22 cellular contexts compared by ENCODE assay signal in the genomic region with DNA sequence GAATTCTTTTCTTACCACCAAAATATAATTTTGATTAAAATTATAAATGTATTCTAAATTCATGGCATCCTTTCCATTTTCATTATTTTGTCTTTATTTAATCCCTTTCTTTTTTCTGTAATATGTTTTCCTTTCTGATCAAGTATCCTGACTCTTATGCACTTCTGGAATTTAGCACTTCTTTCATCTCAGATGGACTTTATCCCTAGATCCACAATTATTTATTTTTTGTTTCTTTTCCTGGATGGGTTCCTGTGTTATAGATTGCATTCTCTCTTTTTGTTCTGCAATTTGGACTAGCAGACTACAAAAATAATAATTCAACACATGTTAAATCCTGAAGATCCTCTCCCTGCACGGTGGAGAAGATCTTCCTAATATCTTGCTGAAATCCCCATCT.
DNase-seq lines count a peak whose midpoint lies in the region; ATAC-seq, FAIRE-seq and TF ChIP-seq lines count a peak whose summit lies in the region.
"Had no signal": no experiment of that assay in that cellular context is flagged by ENCODE, and none has a peak within 500 bp of the region (broad histone marks: within the 10 kb centered on the region; RNA-seq: fewer than 3 reads in every experiment).

No MANE protein-coding gene starts in this region.

- in situ Hi-C loops in HepG2 (cut with HindIII; ENCODE audit: extremely low pct_ligation_motif_present, low pct_unique_long_range_greater_than_20kb) = loop anchor here (10.0 to 25.0 kb wide), 2 partner anchors 602 to 1385 kb away; partner anchors contain the start of gene MEIS2
- in situ Hi-C loops in K562 (cut with MboI) = loop anchor here (25.0 kb wide), 1 partner anchor 1385 kb away; no protein-coding TSS in a partner anchor

- H3K27me3 ChIP-seq in liver (ENCODE audit: control insufficient read depth in 4 of 4, insufficient read depth in 4 of 4, low read length in 3 of 4) (no peaks in the 10 kb centered on the region), HepG2 (ENCODE audit: control insufficient read depth in 1 of 2, insufficient read depth in 2 of 2, low read length in 2 of 2) (peaks cover 0 to 43% of the 10 kb centered on the region in 2 experiments; a peak in 3 of 5 replicates), K562 (ENCODE audit: control insufficient read depth in 2 of 2, insufficient read depth in 2 of 2, low read length in 2 of 2) (no peaks in the 10 kb centered on the region), hepatocyte (no peaks in the 10 kb centered on the region)
- H3K27me3 ChIP-seq: BLaER1 treated with 17β-estradiol and CSF1 and Interleukin-3, amounts not matched to agents 10 nM and 100 nM had no signal

- TF ChIP-seq POLR2A in HepG2 (IDR thresholded peaks at IDR 0.05; ENCODE audit: insufficient read depth in 1 of 2, low read depth in 2 of 2, low read length in 2 of 2) = no peak
- TF ChIP-seq POLR2A in K562 (conservative IDR thresholded peaks at IDR 0.05) = no peak

- H3K9me1 ChIP-seq in K562 (ENCODE audit: control insufficient read depth, insufficient read depth, low read length) = no peaks in the 10 kb centered on the region

- H3K4me3 ChIP-seq in liver (ENCODE audit: low read depth in 1 of 3, low read length in 3 of 3) (no peak overlapping the region), HepG2 (replicated peaks in 1 of 3; ENCODE audit: insufficient read depth in 1 of 3, low read depth in 2 of 3, low read length in 3 of 3) (no peak overlapping the region), K562 (no peak overlapping the region), hepatocyte (no peak overlapping the region)
- H3K4me3 ChIP-seq: BLaER1 treated with 17β-estradiol and CSF1 and Interleukin-3, amounts not matched to agents 10 nM and 100 nM had no signal

- H3K27me3 Mint-ChIP-seq in mesothelial cell of epicardium (ENCODE audit: low read depth) (no peaks in the 10 kb centered on the region), MCF 10A (ENCODE audit: insufficient read depth, unreplicated experiment) (peaks cover 43% of the 10 kb centered on the region), type B pancreatic cell (peaks cover 8% of the 10 kb centered on the region)

- TF ChIP-seq EP300 in HepG2 (IDR thresholded peaks at IDR 0.05; ENCODE audit: low read depth in 2 of 2, low read length in 2 of 2) (no peak), HepG2 (CRISPR knock-in tag; IDR thresholded peaks at IDR 0.05; ENCODE audit: borderline replicate concordance) (no peak), K562 (IDR thresholded peaks at IDR 0.05; ENCODE audit: low read length) (no peak)

- H3K9me3 ChIP-seq in liver (ENCODE audit: control insufficient read depth in 4 of 4, low read length in 3 of 4) (no peaks in the 10 kb centered on the region), HepG2 (ENCODE audit: low read length) (no peaks in the 10 kb centered on the region), K562 (replicated peaks; ENCODE audit: control insufficient read depth, insufficient read depth, low read depth, low read length) (no peaks in the 10 kb centered on the region), hepatocyte (ENCODE audit: low read depth) (no peaks in the 10 kb centered on the region)
- H3K9me3 ChIP-seq: BLaER1 treated with 17β-estradiol and CSF1 and Interleukin-3, amounts not matched to agents 10 nM and 100 nM had no signal

- peaks cover 73% of the 10 kb centered on the region for H3K4me1 Mint-ChIP-seq in mesothelial cell of epicardium
- H3K4me1 Mint-ChIP-seq in MCF 10A (ENCODE audit: insufficient read depth, unreplicated experiment) = no peaks in the 10 kb centered on the region
- peaks cover 47% of the 10 kb centered on the region for H3K4me1 Mint-ChIP-seq in type B pancreatic cell (ENCODE audit: unreplicated experiment)

- H3K27ac Mint-ChIP-seq in mesothelial cell of epicardium (peak overlapping the region; percentile 83), MCF 10A (ENCODE audit: low read depth, unreplicated experiment) (no peak overlapping the region), type B pancreatic cell (no peak overlapping the region)
- H3K27ac Mint-ChIP-seq: CD4-positive, alpha-beta T cell had no signal

- H2AFZ ChIP-seq in HepG2 (ENCODE audit: low read length) = no peak overlapping the region
- H2AFZ ChIP-seq in K562 (ENCODE audit: low read depth, low read length) = peak overlapping the region; percentile 5; the same call in 1 of the 2 replicates
- H2AFZ ChIP-seq in hepatocyte = no peak overlapping the region

- no peak overlapping the region for H3K27ac ChIP-seq in liver (ENCODE audit: low read depth in 1 of 2, low read length in 2 of 2)
- H3K27ac ChIP-seq in HepG2 (ENCODE audit: extremely low read length, insufficient read depth, low read length) = no peak overlapping the region
- H3K27ac ChIP-seq in K562 (ENCODE audit: extremely low read depth, low read depth, low read length) = no peak overlapping the region
- H3K27ac ChIP-seq in hepatocyte = no peak overlapping the region
- H3K27ac ChIP-seq: BLaER1 treated with 17β-estradiol and CSF1 and Interleukin-3, amounts not matched to agents 10 nM and 100 nM; HL-60 had no signal

- intact Hi-C loops in HepG2 (cut with micrococcal nuclease; ENCODE audit: unreplicated experiment) = loop anchor here (5.0 to 10.0 kb wide), 3 partner anchors 312 to 985 kb away; no protein-coding TSS in a partner anchor
- intact Hi-C loops in K562 (cut with micrococcal nuclease) = loop anchor here (5.0 to 10.0 kb wide), 3 partner anchors 382 to 1382 kb away; no protein-coding TSS in a partner anchor
- intact Hi-C loops in MCF 10A (cut with micrococcal nuclease) = loop anchor here (5.0 kb wide), 4 partner anchors 380 to 1390 kb away; no protein-coding TSS in a partner anchor

- ATAC-seq in HepG2 (no peak), K562 (no peak)

- H3K4me1 ChIP-seq in liver (ENCODE audit: control insufficient read depth in 4 of 4, insufficient read depth in 4 of 4, low read length in 3 of 4) = peaks cover 2 to 19% (median 7%) of the 10 kb centered on the region in 4 donors
- peaks cover 34% of the 10 kb centered on the region for H3K4me1 ChIP-seq in HepG2 (ENCODE audit: insufficient read depth, low read length)
- no peaks in the 10 kb centered on the region for H3K4me1 ChIP-seq in K562 (replicated peaks in 1 of 2; ENCODE audit: control insufficient read depth in 2 of 2, insufficient read depth in 2 of 2, low read length in 2 of 2)
- peaks cover 22% of the 10 kb centered on the region for H3K4me1 ChIP-seq in hepatocyte (ENCODE audit: insufficient read depth)
- H3K4me1 ChIP-seq: BLaER1 treated with 17β-estradiol and CSF1 and Interleukin-3, amounts not matched to agents 10 nM and 100 nM had no signal

- H3K9me3 Mint-ChIP-seq in mesothelial cell of epicardium (no peaks in the 10 kb centered on the region), MCF 10A (ENCODE audit: unreplicated experiment) (no peaks in the 10 kb centered on the region), type B pancreatic cell (no peaks in the 10 kb centered on the region)
- H3K9me3 Mint-ChIP-seq: CD4-positive, alpha-beta T cell had no signal

- 40% methylated on average over 1 of the region's 1 CpG for WGBS in liver
- WGBS in HepG2 (ENCODE audit: low lambda C conversion rate) = 42% methylated on average over 1 of the region's 1 CpG
- 0% methylated on average over 1 of the region's 1 CpG for WGBS in K562 (ENCODE audit: insufficient coverage, low coverage, missing lambda C conversion rate)
- 23% methylated on average over 1 of the region's 1 CpG for WGBS in hepatocyte (ENCODE audit: low lambda C conversion rate, missing lambda C conversion rate)

- no peak overlapping the region for H3K4me2 ChIP-seq in HepG2 (ENCODE audit: low read depth, low read length)
- no peak overlapping the region for H3K4me2 ChIP-seq in K562 (ENCODE audit: insufficient read depth, low read length)
- H3K4me2 ChIP-seq in hepatocyte = no peak overlapping the region
- H3K4me2 ChIP-seq: BLaER1 treated with 17β-estradiol and CSF1 and Interleukin-3, amounts not matched to agents 10 nM and 100 nM had no signal

- no peaks in the 10 kb centered on the region for H3K36me3 Mint-ChIP-seq in mesothelial cell of epicardium
- H3K36me3 Mint-ChIP-seq in MCF 10A (ENCODE audit: insufficient read depth, unreplicated experiment) = no peaks in the 10 kb centered on the region
- no peaks in the 10 kb centered on the region for H3K36me3 Mint-ChIP-seq in type B pancreatic cell

- POLR2A ChIA-PET in HepG2 (lab: Yijun Ruan, JAX) (no interaction called here), K562 (lab: Yijun Ruan, JAX) (no interaction called here), MCF 10A (lab: Yijun Ruan, JAX) (no interaction called here)

- TF ChIP-seq RAD21 in liver (IDR thresholded peaks at IDR 0.05) = no peak
- no peak for TF ChIP-seq RAD21 in HepG2 (CRISPR knock-in tag; IDR thresholded peaks at IDR 0.05)
- TF ChIP-seq RAD21 in K562 (CRISPR knock-in tag; conservative IDR thresholded peaks at IDR 0.05 in 1 of 2, IDR thresholded peaks at IDR 0.05 in 1 of 2) = no peak

- no TSS peak for BruUV-seq in HepG2 (replicated peaks; lab: Mats Ljungman, UMichigan)
- no TSS peak for BruUV-seq in K562 (replicated peaks; lab: Mats Ljungman, UMichigan)
- BruUV-seq in MCF 10A (replicated peaks; lab: Mats Ljungman, UMichigan) = no TSS peak

- CTCF ChIA-PET in HepG2 (lab: Yijun Ruan, JAX; ENCODE audit: low intra/inter-chr PET ratio, low total read pairs) (no interaction called here), K562 (lab: Yijun Ruan, JAX; ENCODE audit: low intra/inter-chr PET ratio) (interaction anchor here (0.6 kb wide), 1 partner anchor 1652 kb away, joined by 3 read pairs; no protein-coding TSS in a partner anchor), MCF 10A (lab: Yijun Ruan, JAX) (interaction anchor here (0.7 to 3.2 kb wide), 9 partner anchors 10 to 805 kb away, joined by 3 to 17 read pairs (median 7); no protein-coding TSS in a partner anchor)

- no peak overlapping the region for H3K9ac ChIP-seq in liver (ENCODE audit: low read depth in 1 of 2, low read length in 2 of 2)
- no peak overlapping the region for H3K9ac ChIP-seq in HepG2 (ENCODE audit: insufficient read depth, low read depth, low read length)
- no peak overlapping the region for H3K9ac ChIP-seq in K562 (ENCODE audit: insufficient read depth in 1 of 2, low read depth in 2 of 2, low read length in 2 of 2)
- H3K9ac ChIP-seq: BLaER1 treated with 17β-estradiol and CSF1 and Interleukin-3, amounts not matched to agents 10 nM and 100 nM had no signal

- H4K20me1 ChIP-seq in HepG2 (ENCODE audit: insufficient read depth, low read length) (0 out of 2 replicates have a peak, but pooled peaks cover 5% of the 10 kb centered on the region), K562 (replicated peaks; ENCODE audit: control insufficient read depth, insufficient read depth, low read length) (no peaks in the 10 kb centered on the region), hepatocyte (ENCODE audit: insufficient read depth, poor library complexity, severe bottlenecking) (no peaks in the 10 kb centered on the region)
- H4K20me1 ChIP-seq: BLaER1 treated with 17β-estradiol and CSF1 and Interleukin-3, amounts not matched to agents 10 nM and 100 nM had no signal

- no peaks in the 10 kb centered on the region for H3K79me2 ChIP-seq in HepG2 (ENCODE audit: insufficient read depth, low read length)
- H3K79me2 ChIP-seq in K562 (ENCODE audit: control insufficient read depth, insufficient read depth, low read length) = no peaks in the 10 kb centered on the region
- H3K79me2 ChIP-seq in hepatocyte = no peaks in the 10 kb centered on the region

- H3K36me3 ChIP-seq in liver (ENCODE audit: control insufficient read depth in 4 of 4, insufficient read depth in 3 of 4, low read depth in 1 of 4, low read length in 3 of 4) (no peaks in the 10 kb centered on the region), HepG2 (replicated peaks in 1 of 2; ENCODE audit: control insufficient read depth in 1 of 2, insufficient read depth in 2 of 2, low read length in 2 of 2) (no peaks in the 10 kb centered on the region), K562 (ENCODE audit: control insufficient read depth, insufficient read depth, low read length) (no peaks in the 10 kb centered on the region), hepatocyte (replicated peaks; ENCODE audit: insufficient read depth, low read depth) (no peaks in the 10 kb centered on the region)
- H3K36me3 ChIP-seq: BLaER1 treated with 17β-estradiol and CSF1 and Interleukin-3, amounts not matched to agents 10 nM and 100 nM had no signal

- H3K4me3 Mint-ChIP-seq in mesothelial cell of epicardium (no peak overlapping the region), MCF 10A (ENCODE audit: unreplicated experiment) (no peak overlapping the region), type B pancreatic cell (no peak overlapping the region)
- H3K4me3 Mint-ChIP-seq: CD4-positive, alpha-beta T cell had no signal

- FAIRE-seq in HepG2 (lab: Jason Lieb, UNC) (no peak), K562 (lab: Jason Lieb, UNC) (no peak)
- FAIRE-seq: GM12892, RCC 7860 had no signal

- TF ChIP-seq CTCF in liver (IDR thresholded peaks at IDR 0.05; ENCODE audit: low read depth, low read length, missing input control) = no peak
- TF ChIP-seq CTCF in HepG2 (CRISPR knock-in tag; IDR thresholded peaks at IDR 0.05) = no peak
- TF ChIP-seq CTCF in K562 (IDR thresholded peaks at IDR 0.05 in 2 of 3, conservative IDR thresholded peaks at IDR 0.05 in 1 of 3; ENCODE audit: insufficient read depth in 2 of 3, low read depth in 1 of 3, low read length in 3 of 3) = no peak
- TF ChIP-seq CTCF in mesothelial cell of epicardium (IDR thresholded peaks at IDR 0.05; ENCODE audit: unreplicated experiment) = no peak
- no peak for TF ChIP-seq CTCF in MCF 10A (IDR thresholded peaks at IDR 0.05; ENCODE audit: unreplicated experiment)
- TF ChIP-seq CTCF in type B pancreatic cell (conservative IDR thresholded peaks at IDR 0.05) = no peak
- TF ChIP-seq CTCF in hepatocyte (IDR thresholded peaks at IDR 0.05; ENCODE audit: poor library complexity) = no peak

- DNase-seq in HepG2 (ENCODE audit: low spot score) (no peak), K562 (ENCODE audit: extremely low read depth in 1 of 4, low spot score in 3 of 4) (no peak), mesothelial cell of epicardium (ENCODE audit: low spot score in 2 of 2, unreplicated experiment in 2 of 2) (no peak), SKM-1 (lab: John Stamatoyannopoulos, UW; ENCODE audit: unreplicated experiment) (no peak), MCF 10A (ENCODE audit: unreplicated experiment) (no peak), type B pancreatic cell (ENCODE audit: extremely low spot score, unreplicated experiment) (no peak), hepatocyte (ENCODE audit: low spot score) (no peak)
- DNase-seq: AML-193; CD4-positive, alpha-beta T cell; GDM1; Kasumi-1; NCI-H1105 treated with DMSO at 0.1 percent for 48 hours; NCI-H146; NCI-H1930; NCI-H2107; NCI-H446; NCI-H774 had no signal

- no peaks in the 10 kb centered on the region for H3K9me2 ChIP-seq in hepatocyte (replicated peaks; ENCODE audit: insufficient read depth)
